Comparison of ENCODE assay signal across 11 cellular contexts in the genomic region with DNA sequence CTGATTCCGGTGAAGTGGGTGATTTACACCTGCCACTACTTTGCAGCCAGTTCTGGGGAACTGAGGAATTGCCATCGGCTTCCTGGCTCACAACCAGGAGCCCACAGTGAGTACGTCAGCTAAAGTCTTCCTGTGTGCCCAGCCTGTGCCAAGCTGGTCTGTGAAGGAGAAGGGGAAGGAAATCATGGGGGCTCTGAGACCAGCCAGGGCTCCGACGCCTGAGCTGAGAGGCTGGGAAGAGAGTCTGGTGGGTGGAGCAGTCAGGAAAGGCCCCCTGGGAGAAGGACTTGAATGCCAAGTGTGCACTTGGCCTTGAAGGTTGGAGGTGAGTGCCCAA. TPM values are rescaled to one million over a fixed set of nuclear protein-coding genes. Genes with fewer than 3 reads are reported as not detected.
A peak's percentile ranks its signal among the peaks of the same experiment; 100 is the strongest.
DNase-seq lines count a peak whose midpoint lies in the region; ATAC-seq, FAIRE-seq and TF ChIP-seq lines count a peak whose summit lies in the region.
"Had no signal": no experiment of that assay in that cellular context is flagged by ENCODE, and none has a peak within 500 bp of the region (broad histone marks: within the 10 kb centered on the region; RNA-seq: fewer than 3 reads in every experiment).

No MANE protein-coding gene starts in this region.

- intact Hi-C loops in Right ventricle myocardium inferior (cut with DNase I) (no loop called here), cardiac septum (cut with DNase I) (loop anchor here (2.0 kb wide), 1 partner anchor 42 kb away; the partner anchor contains the start of gene RAD54L), esophagus muscularis mucosa (cut with DNase I) (no loop called here), uterus (cut with DNase I; ENCODE audit: low total_unique reads) (no loop called here)

- no peaks in the 10 kb centered on the region for H3K9me3 Mint-ChIP-seq in naive thymus-derived CD8-positive, alpha-beta T cell

- H3K9me3 ChIP-seq in esophagus muscularis mucosa (no peaks in the 10 kb centered on the region), uterus (no peaks in the 10 kb centered on the region)

- H3K4me3 ChIP-seq in esophagus muscularis mucosa (peak overlapping the region; percentile 81 to 88 (median 85)), uterus (peak overlapping the region; percentile 79 to 99)
- H3K4me3 ChIP-seq: PC-9 had no signal

- 17% methylated on average over 4 of the region's 5 CpGs for WGBS in esophagus muscularis mucosa

- H3K27ac ChIP-seq in esophagus muscularis mucosa (replicated peaks in 1 of 4), result peak overlapping the region; percentile 87 to 90 (median 88)
- H3K27ac ChIP-seq in uterus, result peak overlapping the region; percentile 90 to 93
- H3K27ac ChIP-seq: PC-9 had no signal

- no peak for FAIRE-seq in GM19239 (lab: Jason Lieb, UNC)

- no peak for TF ChIP-seq EP300 in esophagus muscularis mucosa (IDR thresholded peaks at IDR 0.05)

- H3K4me1 Mint-ChIP-seq in naive thymus-derived CD8-positive, alpha-beta T cell, result peaks cover 14 to 25% (median 18%) of the 10 kb centered on the region in 4 donors

- peak; percentile 21 for ATAC-seq in Right ventricle myocardium inferior
- no peak for ATAC-seq in naive thymus-derived CD8-positive, alpha-beta T cell
- no peak for ATAC-seq in HG02642 (IDR thresholded peaks at IDR 0.05; ENCODE audit: poor library complexity, unreplicated experiment)
- no peak for ATAC-seq in HG02973 (IDR thresholded peaks at IDR 0.05; ENCODE audit: unreplicated experiment)

- H3K27me3 Mint-ChIP-seq in naive thymus-derived CD8-positive, alpha-beta T cell, result peaks cover 0 to 1% (median 0%) of the 10 kb centered on the region in 5 donors

- H3K4me3 Mint-ChIP-seq in naive thymus-derived CD8-positive, alpha-beta T cell, result peak overlapping the region in 9 of 10 donors; percentile 1 to 91 (median 81)

- TF ChIP-seq CTCF in esophagus muscularis mucosa (IDR thresholded peaks at IDR 0.05) (no peak), uterus (IDR thresholded peaks at IDR 0.05) (no peak)

- H3K36me3 Mint-ChIP-seq in naive thymus-derived CD8-positive, alpha-beta T cell, result no peaks in the 10 kb centered on the region

- H3K36me3 ChIP-seq in esophagus muscularis mucosa (peaks cover 0 to 11% (median 7%) of the 10 kb centered on the region in 4 donors), uterus (no peaks in the 10 kb centered on the region)

- H3K27me3 ChIP-seq in esophagus muscularis mucosa (no peaks in the 10 kb centered on the region), uterus (no peaks in the 10 kb centered on the region)

- H3K4me1 ChIP-seq in esophagus muscularis mucosa (peaks cover 30 to 45% (median 39%) of the 10 kb centered on the region in 4 donors), uterus (peaks cover 0 to 6% of the 10 kb centered on the region in 2 donors)

- H3K27ac Mint-ChIP-seq in naive thymus-derived CD8-positive, alpha-beta T cell, result peak overlapping the region in 5 of 10 donors; percentile 21 to 83 (median 40)

- no peak for TF ChIP-seq POLR2A in esophagus muscularis mucosa (IDR thresholded peaks at IDR 0.05; ENCODE audit: low read depth)
- no peak for TF ChIP-seq POLR2A in uterus (IDR thresholded peaks at IDR 0.05)

- no peak for DNase-seq in Right ventricle myocardium inferior (ENCODE audit: missing footprints)
- no peak for DNase-seq in cardiac septum (ENCODE audit: low spot score)
- no peak for DNase-seq in esophagus muscularis mucosa (ENCODE audit: extremely low spot score)
- no peak for DNase-seq in naive thymus-derived CD8-positive, alpha-beta T cell
- no peak for DNase-seq in uterus
- DNase-seq in GM19239 (ENCODE audit: insufficient read length, low spot score), result no peak
- DNase-seq: activated CD8-positive, alpha-beta memory T cell treated with anti-CD3 and anti-CD28 coated beads, Interleukin-2, amount 50 U/mL, for 4 hours; PC-9 had no signal

- POLR2A ChIA-PET in naive thymus-derived CD8-positive, alpha-beta T cell (lab: Charles Lee), result no interaction called here

RNA-seq across cellular contexts. Expression of gene LURAP1, which starts 1.2 kb away (rescaled TPM):
- total RNA-seq in Right ventricle myocardium inferior, result 6.0 TPM
- 11.9 TPM for total RNA-seq in cardiac septum
- 10 to 100 TPM in 3 of 4 donors, 1 to 10 TPM in 1; 3.5 to 13.0 (median 11.4) TPM for total RNA-seq in esophagus muscularis mucosa
- under 1 TPM; 0.33 to 0.65 TPM for total RNA-seq in naive thymus-derived CD8-positive, alpha-beta T cell
- polyA plus RNA-seq in naive thymus-derived CD8-positive, alpha-beta T cell, result under 1 TPM in 1 of 3 donors, not detected in 2; 0.30 TPM
- total RNA-seq in uterus, result 10 to 100 TPM in 1 of 4 donors, 1 to 10 TPM in 3; 4.1 to 19.8 (median 5.9) TPM

RNA-seq across cellular contexts. Expression of gene POMGNT1, which starts 6.1 kb away (rescaled TPM):
- 129 TPM for total RNA-seq in Right ventricle myocardium inferior
- total RNA-seq in cardiac septum, result 139 TPM
- total RNA-seq in esophagus muscularis mucosa, result 10 to 100 TPM; 31.6 to 47.2 (median 36.9) TPM
- total RNA-seq in naive thymus-derived CD8-positive, alpha-beta T cell, result 10 to 100 TPM; 46.0 to 52.3 TPM
- polyA plus RNA-seq in naive thymus-derived CD8-positive, alpha-beta T cell, result 10 to 100 TPM; 23.5 to 33.4 (median 24.0) TPM
- 10 to 100 TPM in 3 of 4 donors, 1 to 10 TPM in 1; 5.6 to 67.2 (median 31.8) TPM for total RNA-seq in uterus

RNA-seq across cellular contexts. Expression of gene P3R3URF, which starts 28.1 kb away (rescaled TPM):
- not detected for total RNA-seq in Right ventricle myocardium inferior
- not detected for total RNA-seq in cardiac septum
- total RNA-seq in esophagus muscularis mucosa, result not detected
- not detected for total RNA-seq in naive thymus-derived CD8-positive, alpha-beta T cell
- polyA plus RNA-seq in naive thymus-derived CD8-positive, alpha-beta T cell, result not detected
- total RNA-seq in uterus, result not detected
- total RNA-seq: fibroblast of villous mesenchyme, PC-9 had no signal

RNA-seq across cellular contexts. Expression of gene TSPAN1, which starts 29.5 kb away (rescaled TPM):
- total RNA-seq in Right ventricle myocardium inferior (1.1 TPM), cardiac septum (3.0 TPM), esophagus muscularis mucosa (1 to 10 TPM in 3 of 4 donors, under 1 TPM in 1; 0.83 to 1.6 (median 1.5) TPM), uterus (10 to 100 TPM in 3 of 4 donors, 1 to 10 TPM in 1; 4.1 to 62.8 (median 29.1) TPM)
- not detected for total RNA-seq in naive thymus-derived CD8-positive, alpha-beta T cell
- not detected for polyA plus RNA-seq in naive thymus-derived CD8-positive, alpha-beta T cell

RNA-seq across cellular contexts. Expression of gene RAD54L, which starts 43.2 kb away (rescaled TPM):
- total RNA-seq in Right ventricle myocardium inferior (0.73 TPM), cardiac septum (0.97 TPM), esophagus muscularis mucosa (1 to 10 TPM in 1 of 4 donors, not detected in 3; 1.2 TPM), uterus (1 to 10 TPM in 2 of 4 donors, not detected in 2; 1.2 to 7.3 TPM)
- 1 to 10 TPM in 1 of 2 experiments, under 1 TPM in 1; 0.80 to 1.0 TPM for total RNA-seq in naive thymus-derived CD8-positive, alpha-beta T cell
- polyA plus RNA-seq in naive thymus-derived CD8-positive, alpha-beta T cell, result under 1 TPM in 1 of 3 donors, not detected in 2; 0.27 TPM
